9 cellular contexts compared by ENCODE assay signal in genomic region chr19:38463365-38463764, GRCh38. TPM values are rescaled to one million over a fixed set of nuclear protein-coding genes. Genes with fewer than 3 reads are reported as not detected.
"Had no signal": no experiment of that assay in that cellular context is flagged by ENCODE, and none has a peak within 500 bp of the region (broad histone marks: within the 10 kb centered on the region; RNA-seq: fewer than 3 reads in every experiment).

No MANE protein-coding gene starts in this region.

- FAIRE-seq: G401.6, GM12878, GM12891, GM12892, GM18507, GM19239 had no signal

- DNase-seq: GDM1, GF-D8 had no signal

- H3K4me3 ChIP-seq: GM12878 had no signal

- ATAC-seq: GM12878 had no signal

RNA-seq across cellular contexts. Expression of gene RASGRP4, which starts 37.3 kb away (rescaled TPM):
- total RNA-seq: G401 had no signal
